Comparison of ENCODE assay signal across 30 cellular contexts in genomic region chr19:41718761-41719160, GRCh38. TPM values are rescaled to one million over a fixed set of nuclear protein-coding genes. Genes with fewer than 3 reads are reported as not detected.
"Had no signal": no experiment of that assay in that cellular context is flagged by ENCODE, and none has a peak within 500 bp of the region (broad histone marks: within the 10 kb centered on the region; RNA-seq: fewer than 3 reads in every experiment).

No MANE protein-coding gene starts in this region.

- DNase-seq: cortex of kidney; effector CD8-positive, alpha-beta T cell; effector memory CD8-positive, alpha-beta T cell; endodermal cell; erythroblast; esophagus squamous epithelium; foreskin fibroblast; foreskin melanocyte; gastrocnemius medialis; glutamatergic neuron; head of caudate nucleus; heart right ventricle; hippocampal formation; left cardiac atrium; left ventricle myocardium inferior; lower lobe of right lung; mesenchymal stem cell; midbrain; naive B cell; naive thymus-derived CD8-positive, alpha-beta T cell had no signal

- H3K4me1 ChIP-seq: esophagus squamous epithelium, gastrocnemius medialis, heart right ventricle, left ventricle myocardium inferior, lower lobe of right lung had no signal

- H3K9me3 ChIP-seq: esophagus squamous epithelium, gastrocnemius medialis, heart right ventricle, left ventricle myocardium inferior, lower lobe of right lung had no signal

- H3K27ac ChIP-seq: epithelial cell of prostate, esophagus squamous epithelium, gastrocnemius medialis, heart right ventricle, left ventricle myocardium inferior, lower lobe of right lung had no signal

- H3K36me3 ChIP-seq: gastrocnemius medialis, heart right ventricle, left ventricle myocardium inferior, lower lobe of right lung had no signal

- ATAC-seq: effector memory CD8-positive, alpha-beta T cell; esophagus mucosa; gastrocnemius medialis; heart right ventricle; left cardiac atrium; lower lobe of right lung; naive thymus-derived CD8-positive, alpha-beta T cell had no signal

- H3K27me3 ChIP-seq: gastrocnemius medialis had no signal

- H3K4me3 ChIP-seq: esophagus squamous epithelium, gastrocnemius medialis, heart right ventricle, left ventricle myocardium inferior, lower lobe of right lung had no signal

RNA-seq across cellular contexts. Expression of gene CEACAM5, which starts 10.3 kb away (rescaled TPM):
- total RNA-seq: chondrocyte; dermis microvascular lymphatic vessel endothelial cell; endodermal cell; glomerular endothelial cell; heart right ventricle; kidney epithelial cell; left cardiac atrium; liver; lung microvascular endothelial cell; mononuclear cell; myocyte; naive thymus-derived CD8-positive, alpha-beta T cell had no signal

RNA-seq across cellular contexts. Expression of gene CEACAM7, which starts 30.7 kb away (rescaled TPM):
- total RNA-seq: chondrocyte; endodermal cell; glomerular endothelial cell; heart right ventricle; kidney epithelial cell; left cardiac atrium; liver; lower lobe of right lung; mononuclear cell; myocyte; naive thymus-derived CD8-positive, alpha-beta T cell had no signal

RNA-seq across cellular contexts. Expression of gene CEACAM6, which starts 36.6 kb away (rescaled TPM):
- total RNA-seq: chondrocyte; dermis microvascular lymphatic vessel endothelial cell; endodermal cell; glomerular endothelial cell; lung microvascular endothelial cell; myocyte; naive thymus-derived CD8-positive, alpha-beta T cell had no signal
